ENCODE assay signal across 13 cellular contexts in genomic region chr11:12165237-12165875, GRCh38. TPM values are rescaled to one million over a fixed set of nuclear protein-coding genes. Genes with fewer than 3 reads are reported as not detected.
A peak's percentile ranks its signal among the peaks of the same experiment; 100 is the strongest.
DNase-seq lines count a peak whose midpoint lies in the region; ATAC-seq and TF ChIP-seq lines count a peak whose summit lies in the region.
"Had no signal": no experiment of that assay in that cellular context is flagged by ENCODE, and none has a peak within 500 bp of the region (broad histone marks: within the 10 kb centered on the region; RNA-seq: fewer than 3 reads in every experiment).

No MANE protein-coding gene starts in this region.

- H3K4me1 Mint-ChIP-seq in activated T-cell treated with anti-CD3 and anti-CD28 coated beads, Interleukin-2, amount 50 U/mL, for 24 hours (ENCODE audit: low read depth), result peaks cover 46% of the 10 kb centered on the region

- H3K9me3 ChIP-seq in suprapubic skin, result no peaks in the 10 kb centered on the region

- peaks cover 21% of the 10 kb centered on the region for H3K4me1 ChIP-seq in suprapubic skin

- no peaks in the 10 kb centered on the region for H3K27me3 ChIP-seq in suprapubic skin

- no peak for TF ChIP-seq CTCF in suprapubic skin (IDR thresholded peaks at IDR 0.05)

- no peak overlapping the region for H3K4me3 Mint-ChIP-seq in activated T-cell treated with anti-CD3 and anti-CD28 coated beads, Interleukin-2, amount 50 U/mL, for 24 hours

- no peak overlapping the region for H3K27ac Mint-ChIP-seq in activated T-cell treated with anti-CD3 and anti-CD28 coated beads, Interleukin-2, amount 50 U/mL, for 24 hours

- no peaks in the 10 kb centered on the region for H3K27me3 Mint-ChIP-seq in activated T-cell treated with anti-CD3 and anti-CD28 coated beads, Interleukin-2, amount 50 U/mL, for 24 hours

- 80% methylated on average over 8 of the region's 8 CpGs for WGBS in suprapubic skin

- ATAC-seq in esophagus mucosa (peak; percentile 39), left lobe of liver (no peak), GM21528 (IDR thresholded peaks at IDR 0.05; ENCODE audit: low FRiP score, unreplicated experiment) (no peak)

- peak; percentile 20 for DNase-seq in activated T-cell treated with anti-CD3 and anti-CD28 coated beads, Interleukin-2, amount 50 U/mL, for 24 hours
- DNase-seq in activated T-cell treated with anti-CD3 and anti-CD28 coated beads for 4 hours (no peak), NCI-H524 treated with DMSO at 0.1 percent for 48 hours (lab: John Stamatoyannopoulos, UW) (peak; percentile 2), suprapubic skin (ENCODE audit: low spot score in 2 of 2) (no peak), KG1 (lab: John Stamatoyannopoulos, UW) (no peak), left lobe of liver (ENCODE audit: low spot score) (no peak)
- DNase-seq: caudate nucleus, MM.1S, NCI-H510A treated with DMSO at 0.1 percent for 48 hours, SIG-M5, WERI-Rb-1 had no signal

- no peak for TF ChIP-seq EP300 in suprapubic skin (IDR thresholded peaks at IDR 0.05)

- no peak overlapping the region for H3K4me3 ChIP-seq in suprapubic skin

- TF ChIP-seq POLR2A in suprapubic skin (IDR thresholded peaks at IDR 0.05), result no peak

- H3K9me3 Mint-ChIP-seq in activated T-cell treated with anti-CD3 and anti-CD28 coated beads, Interleukin-2, amount 50 U/mL, for 24 hours, result no peaks in the 10 kb centered on the region

- H3K27ac ChIP-seq in suprapubic skin, result peak overlapping the region; percentile 48
- H3K27ac ChIP-seq: WERI-Rb-1 had no signal

- peaks cover 48% of the 10 kb centered on the region for H3K36me3 Mint-ChIP-seq in activated T-cell treated with anti-CD3 and anti-CD28 coated beads, Interleukin-2, amount 50 U/mL, for 24 hours (ENCODE audit: low read depth)

- peaks cover 17% of the 10 kb centered on the region for H3K36me3 ChIP-seq in suprapubic skin
- H3K36me3 ChIP-seq: WERI-Rb-1 had no signal

RNA-seq across cellular contexts. Expression of gene MICAL2, which starts 55.0 kb away (rescaled TPM):
- total RNA-seq in esophagus mucosa (15.5 TPM), suprapubic skin (100 to 1,000 TPM; 117 to 232 (median 164) TPM), left lobe of liver (47.8 TPM)

Comparison
In these comparisons a context has a peak if more than half of its experiments do, and no peak if none do; other contexts are left out.
1. DNase-seq: peak in activated T-cell treated with anti-CD3 and anti-CD28 coated beads, Interleukin-2, amount 50 U/mL, for 24 hours (single experiment) and NCI-H524 treated with DMSO at 0.1 percent for 48 hours (single experiment); none in activated T-cell treated with anti-CD3 and anti-CD28 coated beads for 4 hours (single experiment), suprapubic skin (0 of 2), KG1 (single experiment) and left lobe of liver (single experiment).